In the genomic region with DNA sequence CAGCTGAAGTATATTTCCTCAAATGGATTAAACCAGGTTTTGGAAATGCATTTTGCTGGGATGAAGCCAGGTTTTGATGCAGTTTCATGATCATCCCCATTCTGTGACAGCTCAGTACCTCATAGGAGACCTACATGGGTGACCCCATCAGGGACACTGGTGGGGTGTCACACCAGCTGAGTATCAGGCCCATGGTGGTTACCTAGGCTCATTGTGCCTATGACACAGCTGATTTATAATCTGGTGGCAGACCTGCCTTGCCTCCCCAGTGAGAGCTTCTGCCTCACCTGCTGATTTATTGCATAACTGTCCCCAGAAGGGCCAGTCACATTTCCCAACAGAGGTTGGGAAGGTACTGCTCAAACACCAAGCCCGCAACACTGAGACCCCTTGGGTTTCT, we compare ENCODE assay signal across 23 cellular contexts. TPM values are rescaled to one million over a fixed set of nuclear protein-coding genes. Genes with fewer than 3 reads are reported as not detected.
"Had no signal": no experiment of that assay in that cellular context is flagged by ENCODE, and none has a peak within 500 bp of the region (broad histone marks: within the 10 kb centered on the region; RNA-seq: fewer than 3 reads in every experiment).

No MANE protein-coding gene starts in this region.

- H3K4me3 ChIP-seq: dorsolateral prefrontal cortex, lung, mucosa of descending colon, prostate gland, right atrium auricular region, sigmoid colon, suprapubic skin, transverse colon, upper lobe of right lung, uterus had no signal

- H3K4me1 ChIP-seq: prostate gland, uterus had no signal

- H3K27me3 ChIP-seq: dorsolateral prefrontal cortex, right atrium auricular region, sigmoid colon, suprapubic skin, transverse colon, upper lobe of right lung, uterus had no signal

- DNase-seq: cortex of kidney; dorsolateral prefrontal cortex; effector CD4-positive, alpha-beta T cell; hypothalamus; left ventricle myocardium superior; mucosa of descending colon; naive B cell; sigmoid colon; stimulated activated CD4-positive, alpha-beta T cell treated with anti-CD3 and anti-CD28 coated beads, Interleukin-2, amount 100 ng/mL, for 48 hours; stimulated activated naive CD4-positive, alpha-beta T cell; stimulated activated naive CD8-positive, alpha-beta T cell treated with anti-CD3 and anti-CD28 coated beads, Interleukin-15, amount 100 ng/mL, for 72 hours; transverse colon; upper lobe of right lung; uterus had no signal

- H3K9me3 ChIP-seq: mucosa of descending colon, prostate gland, right atrium auricular region, sigmoid colon, suprapubic skin, transverse colon, upper lobe of right lung, uterus had no signal

- ATAC-seq: left ventricle myocardium superior; mucosa of descending colon; natural killer cell treated with Interleukin-12 subunit alpha and Interleukin-12 subunit beta and Interleukin-15 and Interleukin-18, amount 100 ng/mL, for 72 hours; stimulated activated naive CD8-positive, alpha-beta T cell treated with anti-CD3 and anti-CD28 coated beads, Interleukin-15, amount 100 ng/mL, for 72 hours; upper lobe of right lung had no signal

- H3K27ac ChIP-seq: dorsolateral prefrontal cortex, prostate gland, right atrium auricular region, sigmoid colon, suprapubic skin, transverse colon, uterus had no signal

- H3K36me3 ChIP-seq: prostate gland, right atrium auricular region, sigmoid colon, suprapubic skin, transverse colon, upper lobe of right lung, uterus had no signal

RNA-seq across cellular contexts. Expression of a gene that starts 3.8 kb away (rescaled TPM):
- total RNA-seq: fibroblast of villous mesenchyme, mesothelial cell of epicardium, neural crest cell, osteocyte had no signal
